In the genomic region with DNA sequence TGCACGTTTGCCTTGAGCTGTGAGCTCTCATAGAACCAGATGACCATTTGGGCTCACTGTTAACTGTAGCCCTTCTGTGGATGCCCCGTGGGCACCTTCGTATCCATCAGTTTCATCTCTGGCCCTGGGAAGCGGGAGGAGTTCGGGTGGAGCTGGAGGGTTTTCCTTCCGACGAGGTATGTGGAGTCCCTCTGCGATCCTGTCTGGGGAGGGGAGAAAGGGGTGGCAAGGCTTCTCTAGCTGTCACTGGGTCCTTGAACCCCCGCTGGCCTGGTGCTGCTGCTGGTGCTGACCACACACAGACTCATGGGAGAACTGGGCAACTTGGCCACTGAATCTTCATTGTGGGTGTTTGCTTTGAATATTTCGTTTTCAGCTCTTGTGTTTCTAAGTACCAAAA, we compare ENCODE assay signal across 13 cellular contexts.
"Had no signal": no experiment of that assay in that cellular context is flagged by ENCODE, and none has a peak within 500 bp of the region (broad histone marks: within the 10 kb centered on the region; RNA-seq: fewer than 3 reads in every experiment).

No MANE protein-coding gene starts in this region.

- H3K27me3 Mint-ChIP-seq: activated CD4-positive, alpha-beta memory T cell treated with anti-CD3 and anti-CD28 coated beads for 36 hours; central memory CD8-positive, alpha-beta T cell had no signal

- H3K27me3 ChIP-seq: adrenal gland, hepatocyte, pancreas, vagina had no signal

- DNase-seq: activated CD4-positive, alpha-beta memory T cell treated with anti-CD3 and anti-CD28 coated beads for 36 hours; activated gamma-delta T cell treated with Interleukin-2 at 50 U/mL for 16 hours; activated T-cell treated with anti-CD3 and anti-CD28 coated beads, Interleukin-2, amount 50 U/mL, for 48 hours; erythroblast; left ventricle myocardium superior; retina; T-helper 9 cell had no signal

- H3K4me2 ChIP-seq: hepatocyte had no signal

- H3K36me3 Mint-ChIP-seq: activated CD4-positive, alpha-beta memory T cell treated with anti-CD3 and anti-CD28 coated beads for 36 hours had no signal

- H3K27ac Mint-ChIP-seq: activated CD4-positive, alpha-beta memory T cell treated with anti-CD3 and anti-CD28 coated beads for 36 hours; dendritic cell treated with granulocyte-macrophage colony-stimulating factor and Interleukin-4, amounts not matched to agents 40 ng/mL and 50 ng/mL, for 4 days had no signal

- H2AFZ ChIP-seq: hepatocyte had no signal

- H3K9me3 Mint-ChIP-seq: activated CD4-positive, alpha-beta memory T cell treated with anti-CD3 and anti-CD28 coated beads for 36 hours; central memory CD8-positive, alpha-beta T cell; dendritic cell treated with granulocyte-macrophage colony-stimulating factor and Interleukin-4, amounts not matched to agents 40 ng/mL and 50 ng/mL, for 4 days had no signal

- H3K27ac ChIP-seq: adrenal gland, hepatocyte, pancreas, vagina had no signal

- H3K4me3 ChIP-seq: adrenal gland, hepatocyte, pancreas, vagina had no signal

- H3K9me3 ChIP-seq: adrenal gland, pancreas, vagina had no signal

- H3K36me3 ChIP-seq: adrenal gland, pancreas, vagina had no signal

- H3K4me3 Mint-ChIP-seq: activated CD4-positive, alpha-beta memory T cell treated with anti-CD3 and anti-CD28 coated beads for 36 hours; central memory CD8-positive, alpha-beta T cell; dendritic cell treated with granulocyte-macrophage colony-stimulating factor and Interleukin-4, amounts not matched to agents 40 ng/mL and 50 ng/mL, for 4 days had no signal
